23 cellular contexts compared by ENCODE assay signal in the genomic region with DNA sequence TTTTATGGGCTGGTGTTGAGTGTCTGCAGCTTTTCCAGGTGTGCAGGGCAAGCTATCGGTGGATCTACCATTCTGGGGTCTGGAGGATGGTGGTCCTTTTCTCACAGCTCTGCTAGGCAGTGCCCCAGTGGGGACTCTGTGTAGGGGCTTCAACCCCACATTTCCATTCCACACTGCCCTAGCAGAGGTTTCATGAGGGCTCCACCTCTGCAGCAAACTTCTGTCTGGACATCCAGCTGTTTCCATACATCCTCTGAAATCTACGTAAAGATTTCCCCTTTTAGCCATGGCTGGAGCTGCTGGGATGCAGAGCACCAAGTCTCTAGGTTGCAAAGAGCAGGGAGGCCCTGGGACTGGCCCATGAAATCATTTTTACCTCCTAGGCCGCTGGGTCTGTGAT.
"Had no signal": no experiment of that assay in that cellular context is flagged by ENCODE, and none has a peak within 500 bp of the region (broad histone marks: within the 10 kb centered on the region; RNA-seq: fewer than 3 reads in every experiment).

No MANE protein-coding gene starts in this region.

- H3K4me3 Mint-ChIP-seq: activated CD4-positive, alpha-beta T cell treated with anti-CD3 and anti-CD28 coated beads, Interleukin-2, amount 10 ng/mL, durations not matched to agents 24 days and 14 days; activated CD8-positive, alpha-beta T cell treated with anti-CD3 and anti-CD28 coated beads for 36 hours; activated naive CD4-positive, alpha-beta T cell treated with anti-CD3 and anti-CD28 coated beads, Interleukin-2, amount 10 ng/mL, durations not matched to agents 7 days and 5 days; activated T-cell treated with anti-CD3 and anti-CD28 coated beads, Interleukin-2, amount 50 U/mL, for 24 hours; mesothelial cell of epicardium; nephron had no signal

- H2AFZ ChIP-seq: hepatocyte, parathyroid adenoma had no signal

- H3K4me1 Mint-ChIP-seq: mesothelial cell of epicardium, nephron had no signal

- FAIRE-seq: colon had no signal

- H3K4me3 ChIP-seq: dorsolateral prefrontal cortex, hepatocyte, lower lobe of right lung, sigmoid colon, tibial artery, uterus had no signal

- ATAC-seq: activated CD8-positive, alpha-beta T cell treated with anti-CD3 and anti-CD28 coated beads for 36 hours; foreskin keratinocyte; lower lobe of right lung had no signal

- H3K27me3 ChIP-seq: brain microvascular endothelial cell, dorsolateral prefrontal cortex, foreskin keratinocyte, hepatocyte, sigmoid colon, tibial artery, uterus had no signal

- DNase-seq: activated CD4-positive, alpha-beta T cell treated with anti-CD3 and anti-CD28 coated beads, Interleukin-2, amount 10 ng/mL, durations not matched to agents 24 days and 14 days; activated CD8-positive, alpha-beta T cell treated with anti-CD3 and anti-CD28 coated beads for 36 hours; activated naive CD4-positive, alpha-beta T cell treated with anti-CD3 and anti-CD28 coated beads, Interleukin-2, amount 10 ng/mL, durations not matched to agents 7 days and 5 days; activated T-cell treated with anti-CD3 and anti-CD28 coated beads, Interleukin-2, amount 50 U/mL, for 24 hours; aorta; brain microvascular endothelial cell; central memory CD4-positive, alpha-beta T cell; dorsolateral prefrontal cortex; foreskin keratinocyte; lower lobe of right lung; sigmoid colon; stimulated activated CD4-positive, alpha-beta T cell treated with anti-CD3 and anti-CD28 coated beads, Interleukin-4, amount 100 ng/mL, for 4 hours; stimulated activated naive CD4-positive, alpha-beta T cell; T-helper 9 cell; tibial artery; uterus had no signal

- H3K36me3 ChIP-seq: lower lobe of right lung, sigmoid colon, uterus had no signal

- H3K27ac ChIP-seq: brain microvascular endothelial cell, dorsolateral prefrontal cortex, epithelial cell of prostate, foreskin keratinocyte, hepatocyte, lower lobe of right lung, parathyroid adenoma, sigmoid colon, tibial artery, uterus had no signal

- H3K27me3 Mint-ChIP-seq: activated CD4-positive, alpha-beta T cell treated with anti-CD3 and anti-CD28 coated beads, Interleukin-2, amount 10 ng/mL, durations not matched to agents 24 days and 14 days; activated CD8-positive, alpha-beta T cell treated with anti-CD3 and anti-CD28 coated beads for 36 hours; activated naive CD4-positive, alpha-beta T cell treated with anti-CD3 and anti-CD28 coated beads, Interleukin-2, amount 10 ng/mL, durations not matched to agents 7 days and 5 days; activated T-cell treated with anti-CD3 and anti-CD28 coated beads, Interleukin-2, amount 50 U/mL, for 24 hours had no signal

- H3K4me2 ChIP-seq: hepatocyte had no signal

- H3K4me1 ChIP-seq: foreskin keratinocyte, parathyroid adenoma, uterus had no signal

- H3K9ac ChIP-seq: parathyroid adenoma had no signal

- H3K27ac Mint-ChIP-seq: activated CD4-positive, alpha-beta T cell treated with anti-CD3 and anti-CD28 coated beads, Interleukin-2, amount 10 ng/mL, durations not matched to agents 24 days and 14 days; activated CD8-positive, alpha-beta T cell treated with anti-CD3 and anti-CD28 coated beads for 36 hours; activated naive CD4-positive, alpha-beta T cell treated with anti-CD3 and anti-CD28 coated beads, Interleukin-2, amount 10 ng/mL, durations not matched to agents 7 days and 5 days; activated T-cell treated with anti-CD3 and anti-CD28 coated beads, Interleukin-2, amount 50 U/mL, for 24 hours; activated T-helper 2 cell treated with anti-CD3 and anti-CD28 coated beads, Interferon-gamma antibody, Interleukin-2, Interleukin-4, amounts not matched to agents 10 μg/mL and 5 μg/mL and 100 μg/mL, durations not matched to agents 14 hours and 24 hours and 36 hours; mesothelial cell of epicardium; nephron had no signal
